ENCODE assay signal across 16 cellular contexts in the genomic region with DNA sequence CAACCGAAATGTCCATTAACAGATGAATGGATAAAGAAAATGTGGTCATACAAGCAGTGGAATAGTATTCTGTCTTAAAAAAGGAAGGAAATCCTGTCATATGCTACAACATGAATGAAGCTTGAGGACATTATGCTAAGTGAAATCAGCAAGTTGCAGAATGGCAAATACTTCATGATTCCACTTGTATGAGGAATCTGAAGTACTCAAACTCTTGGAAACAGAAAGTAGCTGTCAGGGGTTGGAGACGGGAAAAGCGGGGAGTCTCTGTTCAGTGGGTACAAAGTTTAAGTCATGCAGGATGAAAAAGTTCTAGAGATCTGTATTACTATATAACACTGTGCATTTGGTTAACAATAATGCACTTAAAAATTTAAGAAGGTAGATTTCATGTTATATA.
DNase-seq lines count a peak whose midpoint lies in the region; ATAC-seq and TF ChIP-seq lines count a peak whose summit lies in the region.
"Had no signal": no experiment of that assay in that cellular context is flagged by ENCODE, and none has a peak within 500 bp of the region (broad histone marks: within the 10 kb centered on the region; RNA-seq: fewer than 3 reads in every experiment).

No MANE protein-coding gene starts in this region.

- no peaks in the 10 kb centered on the region for H3K36me3 ChIP-seq in PC-9 (ENCODE audit: low read depth)
- no peaks in the 10 kb centered on the region for H3K36me3 ChIP-seq in left lung
- no peaks in the 10 kb centered on the region for H3K36me3 ChIP-seq in upper lobe of right lung

- POLR2A ChIA-PET in PC-9 (lab: Charles Lee; ENCODE audit: unreplicated experiment), result no interaction called here

- peak overlapping the region; percentile 50 for H3K4me2 ChIP-seq in PC-9

- CTCF ChIA-PET in PC-9 (lab: Charles Lee), result no interaction called here

- no peak overlapping the region for H3K4me3 Mint-ChIP-seq in progenitor cell of endocrine pancreas (ENCODE audit: low read depth)
- H3K4me3 Mint-ChIP-seq: B cell; CD4-positive, alpha-beta T cell; CD8-positive, alpha-beta T cell had no signal

- H3K27me3 Mint-ChIP-seq in progenitor cell of endocrine pancreas, result peaks cover 6% of the 10 kb centered on the region

- 0 out of 2 replicates have a peak overlapping the region, but pooled peaks have one; percentile 9 for H3K27ac ChIP-seq in PC-9
- H3K27ac ChIP-seq in left lung, result peak overlapping the region; percentile 18 to 56
- no peak overlapping the region for H3K27ac ChIP-seq in upper lobe of right lung
- H3K27ac ChIP-seq: BLaER1 treated with 17β-estradiol and CSF1 and Interleukin-3, amounts not matched to agents 10 nM and 100 nM had no signal

- no peaks in the 10 kb centered on the region for H3K9me2 ChIP-seq in PC-9 (ENCODE audit: insufficient read depth)

- H3K27me3 ChIP-seq in PC-9 (ENCODE audit: insufficient read depth, low read depth) (no peaks in the 10 kb centered on the region), left lung (peaks cover 0 to 20% of the 10 kb centered on the region in 2 donors), upper lobe of right lung (no peaks in the 10 kb centered on the region)
- H3K27me3 ChIP-seq: BLaER1 treated with 17β-estradiol and CSF1 and Interleukin-3, amounts not matched to agents 10 nM and 100 nM had no signal

- intact Hi-C loops in PC-9 (cut with micrococcal nuclease; ENCODE audit: unreplicated experiment), result loop anchor here (2.0 kb wide), 1 partner anchor 193 kb away; no protein-coding TSS in a partner anchor
- intact Hi-C loops in left lung (cut with DNase I), result no loop called here
- intact Hi-C loops in upper lobe of right lung (cut with DNase I), result no loop called here

- H3F3A ChIP-seq in PC-9 (ENCODE audit: insufficient read depth, low read depth), result peaks cover 17% of the 10 kb centered on the region

- peak; percentile 75 for ATAC-seq in left lung
- peak; percentile 64 for ATAC-seq in upper lobe of right lung
- ATAC-seq: CD8-positive, alpha-beta T cell had no signal

- no peak overlapping the region for H2AFZ ChIP-seq in PC-9

- no peaks in the 10 kb centered on the region for H3K36me3 Mint-ChIP-seq in progenitor cell of endocrine pancreas (ENCODE audit: insufficient read depth)
- H3K36me3 Mint-ChIP-seq: CD8-positive, alpha-beta T cell had no signal

- H3K4me1 Mint-ChIP-seq in progenitor cell of endocrine pancreas (ENCODE audit: low read depth), result peaks cover 27% of the 10 kb centered on the region

- no peaks in the 10 kb centered on the region for H3K79me2 ChIP-seq in PC-9 (ENCODE audit: low read depth)

- no peaks in the 10 kb centered on the region for H4K20me1 ChIP-seq in PC-9 (ENCODE audit: insufficient read depth)
- H4K20me1 ChIP-seq: BLaER1 treated with 17β-estradiol and CSF1 and Interleukin-3, amounts not matched to agents 10 nM and 100 nM had no signal

- H3K27ac Mint-ChIP-seq in progenitor cell of endocrine pancreas, result peak overlapping the region; percentile 3
- H3K27ac Mint-ChIP-seq: B cell; CD4-positive, alpha-beta T cell; CD8-positive, alpha-beta T cell had no signal

- H3K4me1 ChIP-seq in PC-9 (replicated peaks; ENCODE audit: insufficient read depth) (peaks cover 30% of the 10 kb centered on the region), left lung (no peaks in the 10 kb centered on the region), upper lobe of right lung (no peaks in the 10 kb centered on the region)

- H3K9me3 Mint-ChIP-seq in progenitor cell of endocrine pancreas (ENCODE audit: low read depth), result peaks cover 5% of the 10 kb centered on the region
- H3K9me3 Mint-ChIP-seq: CD4-positive, alpha-beta T cell; CD8-positive, alpha-beta T cell had no signal

- TF ChIP-seq CTCF in PC-9 (conservative IDR thresholded peaks at IDR 0.05), result no peak
- no peak for TF ChIP-seq CTCF in left lung (IDR thresholded peaks at IDR 0.05)
- TF ChIP-seq CTCF in progenitor cell of endocrine pancreas (IDR thresholded peaks at IDR 0.05; ENCODE audit: unreplicated experiment), result no peak
- no peak for TF ChIP-seq CTCF in upper lobe of right lung (IDR thresholded peaks at IDR 0.05)

- H3K9me3 ChIP-seq in PC-9 (ENCODE audit: insufficient read depth, low read depth) (no peaks in the 10 kb centered on the region), left lung (no peaks in the 10 kb centered on the region), upper lobe of right lung (no peaks in the 10 kb centered on the region)
- H3K9me3 ChIP-seq: Caco-2 had no signal

- DNase-seq in PC-9 (peak in 1 of 2 experiments; percentile 38), left lung (no peak), progenitor cell of endocrine pancreas (ENCODE audit: low spot score, unreplicated experiment) (no peak), upper lobe of right lung (no peak), hypothalamus (lab: John Stamatoyannopoulos, UW) (no peak), NCI-H526 treated with DMSO at 0.1 percent for 48 hours (lab: John Stamatoyannopoulos, UW) (no peak), T1000 (lab: John Stamatoyannopoulos, UW) (no peak), Ammon's horn (ENCODE audit: low spot score) (no peak)
- DNase-seq: 8988T; ACHN; CD4-positive, alpha-beta T cell; CD8-positive, alpha-beta T cell; GF-D8 had no signal

- BruUV-seq in PC-9 (replicated peaks; lab: Mats Ljungman, UMichigan), result no TSS peak

- no peak overlapping the region for H3K4me3 ChIP-seq in PC-9
- H3K4me3 ChIP-seq in left lung, result no peak overlapping the region
- no peak overlapping the region for H3K4me3 ChIP-seq in upper lobe of right lung
- H3K4me3 ChIP-seq: BLaER1 treated with 17β-estradiol and CSF1 and Interleukin-3, amounts not matched to agents 10 nM and 100 nM had no signal
